12 cellular contexts compared by ENCODE assay signal in genomic region chr1:27057389-27057788, GRCh38. TPM values are rescaled to one million over a fixed set of nuclear protein-coding genes. Genes with fewer than 3 reads are reported as not detected.
DNase-seq lines count a peak whose midpoint lies in the region; ATAC-seq lines count a peak whose summit lies in the region.
"Had no signal": no experiment of that assay in that cellular context is flagged by ENCODE, and none has a peak within 500 bp of the region (broad histone marks: within the 10 kb centered on the region; RNA-seq: fewer than 3 reads in every experiment).

No MANE protein-coding gene starts in this region.

- H3K36me3 ChIP-seq in HUES6 (ENCODE audit: control insufficient read depth, insufficient read depth, low read length) = no peaks in the 10 kb centered on the region
- no peaks in the 10 kb centered on the region for H3K36me3 ChIP-seq in SJCRH30
- H3K36me3 ChIP-seq: ascending aorta had no signal

- ATAC-seq in GM18498 (IDR thresholded peaks at IDR 0.05; ENCODE audit: unreplicated experiment) = no peak
- ATAC-seq: activated CD8-positive, alpha-beta T cell treated with anti-CD3 and anti-CD28 coated beads for 36 hours had no signal

- no peaks in the 10 kb centered on the region for H3K9me3 ChIP-seq in HUES6 (ENCODE audit: control insufficient read depth, insufficient read depth, low read depth, low read length)
- no peaks in the 10 kb centered on the region for H3K9me3 ChIP-seq in SJCRH30 (replicated peaks)
- H3K9me3 ChIP-seq: ascending aorta had no signal

- H3K27ac ChIP-seq in HUES6 (ENCODE audit: low read depth, low read length) = peak overlapping the region; percentile 78
- H3K27ac ChIP-seq in SJCRH30 = peak overlapping the region; percentile 41
- H3K27ac ChIP-seq: ascending aorta had no signal

- H3K27me3 ChIP-seq in HUES6 (ENCODE audit: control insufficient read depth, insufficient read depth, low read length) (no peaks in the 10 kb centered on the region), SJCRH30 (0 out of 2 replicates have a peak, but pooled peaks cover 3% of the 10 kb centered on the region)
- H3K27me3 ChIP-seq: ascending aorta had no signal

- peak overlapping the region; percentile 41 for H3K4me3 ChIP-seq in HUES6 (ENCODE audit: low read depth, low read length)
- H3K4me3 ChIP-seq in SJCRH30 = peak overlapping the region; percentile 45
- H3K4me3 ChIP-seq: ascending aorta, skin epidermis had no signal

- H3K4me1 ChIP-seq in HUES6 (ENCODE audit: control insufficient read depth, insufficient read depth, low read length) (peaks cover 35% of the 10 kb centered on the region), SJCRH30 (peaks cover 17% of the 10 kb centered on the region)
- H3K4me1 ChIP-seq: ascending aorta had no signal

- H3K9ac ChIP-seq in HUES6 (ENCODE audit: low read length) = peak overlapping the region; percentile 57

- peak; percentile 73 for DNase-seq in COR-L47 (lab: John Stamatoyannopoulos, UW)
- DNase-seq in SJCRH30 = peak; percentile 31 to 67
- peak; percentile 34 for DNase-seq in iPS-NIHi11 (ENCODE audit: low spot score)
- DNase-seq in NCI-H2081 treated with DMSO at 0.1 percent for 48 hours (lab: John Stamatoyannopoulos, UW) = no peak
- no peak for DNase-seq in occipital lobe (lab: John Stamatoyannopoulos, UW)
- no peak for DNase-seq in amygdala (lab: John Stamatoyannopoulos, UW)
- DNase-seq: activated CD8-positive, alpha-beta T cell treated with anti-CD3 and anti-CD28 coated beads for 36 hours; IMR-90 had no signal

RNA-seq across cellular contexts. Expression of gene TENT5B, which starts 44.7 kb away (rescaled TPM):
- 0.04 and 0.10 TPM in 2 replicates for total RNA-seq in SJCRH30 (2014; rRNA removed; shearing (Covaris generic))
- total RNA-seq in occipital lobe = 0.31 TPM
- total RNA-seq: activated CD8-positive, alpha-beta T cell treated with anti-CD3 and anti-CD28 coated beads for 36 hours had no signal

Comparison
In these comparisons a context has a peak if more than half of its experiments do, and no peak if none do; other contexts are left out.
1. DNase-seq: peak in COR-L47 (single experiment), SJCRH30 (2 of 2) and iPS-NIHi11 (single experiment); none in NCI-H2081 treated with DMSO at 0.1 percent for 48 hours (single experiment), occipital lobe (single experiment) and amygdala (0 of 56).